ENCODE assay signal across 8 cellular contexts in the genomic region with DNA sequence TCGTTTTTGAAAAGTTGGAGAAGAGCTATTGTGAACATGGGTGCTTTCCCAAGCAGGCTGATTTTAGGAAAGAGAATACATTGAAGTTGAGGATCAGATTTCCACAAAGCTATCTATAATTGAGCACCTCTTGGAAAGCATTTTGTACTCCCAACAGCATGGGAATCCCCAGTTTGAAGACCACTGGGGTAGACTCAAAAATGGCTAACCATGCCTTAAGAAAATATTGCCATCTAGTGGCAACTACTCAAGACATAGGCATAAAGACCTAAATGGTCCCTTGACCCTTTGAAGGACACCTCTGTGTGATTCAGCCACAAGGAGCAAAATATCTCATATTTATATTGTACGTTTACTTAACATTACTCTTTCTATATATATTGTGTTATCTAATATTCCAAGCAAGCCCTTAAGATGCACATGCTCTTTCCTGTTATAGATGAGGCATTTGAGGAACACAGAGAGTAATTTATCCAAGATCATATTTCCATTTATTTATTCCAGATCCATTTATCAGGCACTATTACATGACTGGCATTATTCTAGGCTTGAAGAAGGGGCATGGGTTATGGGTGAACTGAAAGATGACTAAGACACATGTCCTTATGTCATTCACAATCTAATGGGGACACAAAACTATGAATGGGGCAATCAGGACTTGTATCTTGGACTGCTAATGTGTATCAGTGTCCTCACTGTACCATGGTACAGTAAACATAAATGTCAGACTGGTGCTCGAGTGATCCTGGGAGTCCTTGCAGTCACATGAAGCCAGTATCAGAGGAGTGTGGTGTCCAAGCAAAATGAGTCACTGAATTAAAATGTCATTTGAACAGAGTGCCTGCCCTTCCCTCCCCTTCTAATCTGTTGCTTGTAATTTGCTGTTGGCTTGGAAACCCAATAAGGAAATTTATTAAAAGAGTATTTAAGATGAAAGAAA.
A peak's percentile ranks its signal among the peaks of the same experiment; 100 is the strongest.
DNase-seq lines count a peak whose midpoint lies in the region; ATAC-seq and TF ChIP-seq lines count a peak whose summit lies in the region.

No MANE protein-coding gene starts in this region.

- H3K36me3 ChIP-seq in OCI-LY3 (replicated peaks; ENCODE audit: low read depth, low read length) = no peaks in the 10 kb centered on the region

- H3K9ac ChIP-seq in OCI-LY3 (ENCODE audit: low read length) = peak overlapping the region; percentile 23; the same call in 1 of the 2 replicates

- no peaks in the 10 kb centered on the region for H3K4me1 ChIP-seq in OCI-LY3 (ENCODE audit: low read length)

- no peaks in the 10 kb centered on the region for H3K36me3 Mint-ChIP-seq in nephron (ENCODE audit: low read depth)

- peak; percentile 23 for DNase-seq in Ammon's horn (ENCODE audit: low spot score)
- DNase-seq in GM13977 (ENCODE audit: low spot score) = peak; percentile 67
- no peak for DNase-seq in epithelial cell of proximal tubule (ENCODE audit: low read depth)
- no peak for DNase-seq in activated CD8-positive, alpha-beta memory T cell treated with anti-CD3 and anti-CD28 coated beads for 24 hours
- no peak for DNase-seq in mesenteric fat pad (ENCODE audit: low spot score)

- H3K4me3 ChIP-seq in OCI-LY3 (ENCODE audit: low read length) (peak overlapping the region; percentile 50), epithelial cell of proximal tubule (ENCODE audit: low read depth, low read length) (no peak overlapping the region)

- no peak overlapping the region for H3K4me3 Mint-ChIP-seq in nephron

- in situ Hi-C loops in GM13977 (cut with MboI; ENCODE audit: low pct_unique_long_range_greater_than_20kb, low sequenced_read_pairs, unreplicated experiment) = no loop called here

- H3K27me3 Mint-ChIP-seq in nephron (ENCODE audit: low read depth) = no peaks in the 10 kb centered on the region

- H3K27me3 ChIP-seq in OCI-LY3 (ENCODE audit: low read depth, low read length) = no peaks in the 10 kb centered on the region

- no peaks in the 10 kb centered on the region for H3K9me3 ChIP-seq in OCI-LY3 (ENCODE audit: insufficient read depth, low read length)

- peak overlapping the region; percentile 68 for H2AFZ ChIP-seq in OCI-LY3 (ENCODE audit: low read depth, low read length)

- no peak overlapping the region for H3K27ac Mint-ChIP-seq in nephron

- TF ChIP-seq CTCF in GM13977 (IDR thresholded peaks at IDR 0.05; ENCODE audit: extremely low read depth, insufficient read depth, missing control alignments) (peak; percentile 67), OCI-LY3 (IDR thresholded peaks at IDR 0.05; ENCODE audit: low read depth, low read length) (peak; percentile 81), epithelial cell of proximal tubule (conservative IDR thresholded peaks at IDR 0.05; ENCODE audit: low read depth, low read length) (peak; percentile 68), nephron (IDR thresholded peaks at IDR 0.05; ENCODE audit: unreplicated experiment in 3 of 3) (peak; percentile 33 to 55 (median 44))

- no peaks in the 10 kb centered on the region for H4K20me1 ChIP-seq in OCI-LY3 (ENCODE audit: insufficient read depth, low read length)

- no peak overlapping the region for H3K27ac ChIP-seq in OCI-LY3 (ENCODE audit: low read length)

- no peaks in the 10 kb centered on the region for H3K9me3 Mint-ChIP-seq in nephron

- no peaks in the 10 kb centered on the region for H3K79me2 ChIP-seq in OCI-LY3 (ENCODE audit: low read length)

- no peak for ATAC-seq in HG02884 (IDR thresholded peaks at IDR 0.05; ENCODE audit: unreplicated experiment)

- H3K4me1 Mint-ChIP-seq in nephron = no peaks in the 10 kb centered on the region

- H3K4me2 ChIP-seq in OCI-LY3 (ENCODE audit: low read length) = peak overlapping the region; percentile 55

Comparison
In these comparisons a context has a peak if more than half of its experiments do, and no peak if none do; other contexts are left out.
1. DNase-seq: peak in Ammon's horn (single experiment) and GM13977 (single experiment); none in epithelial cell of proximal tubule (single experiment), activated CD8-positive, alpha-beta memory T cell treated with anti-CD3 and anti-CD28 coated beads for 24 hours (single experiment) and mesenteric fat pad (single experiment).
2. Peak in every context shown above with its lines, with median percentiles within 50 percentile points of each other: CTCF ChIP-seq.